17 cellular contexts compared by ENCODE assay signal in the genomic region with DNA sequence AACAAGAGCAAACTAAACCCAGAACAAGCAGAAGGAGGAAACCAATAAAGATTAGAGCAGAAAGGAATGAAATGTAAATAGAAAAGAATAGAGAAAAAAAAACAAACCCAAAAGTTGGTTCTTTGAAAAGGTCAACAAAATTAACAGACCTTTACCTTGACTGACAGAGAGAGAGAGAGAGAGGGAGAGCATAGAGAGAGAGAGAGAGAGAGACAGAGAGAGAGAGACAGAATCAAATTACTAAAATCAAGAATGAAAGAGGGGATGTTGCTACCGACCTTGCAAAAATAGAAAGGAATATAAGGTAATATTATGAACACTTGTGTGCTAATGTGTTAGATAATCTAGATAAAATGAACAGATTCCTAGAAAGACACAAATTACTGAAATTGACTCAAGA. TPM values are rescaled to one million over a fixed set of nuclear protein-coding genes. Genes with fewer than 3 reads are reported as not detected.
A peak's percentile ranks its signal among the peaks of the same experiment; 100 is the strongest.
DNase-seq lines count a peak whose midpoint lies in the region; ATAC-seq, FAIRE-seq and TF ChIP-seq lines count a peak whose summit lies in the region.
"Had no signal": no experiment of that assay in that cellular context is flagged by ENCODE, and none has a peak within 500 bp of the region (broad histone marks: within the 10 kb centered on the region; RNA-seq: fewer than 3 reads in every experiment).

No MANE protein-coding gene starts in this region.

- H3K9me2 ChIP-seq in PC-3 (replicated peaks; ENCODE audit: low read length), result no peaks in the 10 kb centered on the region

- H3K27ac ChIP-seq in HEK293 (ENCODE audit: extremely low read depth, low read depth, low read length) (no peak overlapping the region), PC-3 (ENCODE audit: low read length) (peak overlapping the region; percentile 39), K562 (ENCODE audit: extremely low read depth, low read depth, low read length) (no peak overlapping the region)

- H2AFZ ChIP-seq in PC-3 (ENCODE audit: low read length) (no peak overlapping the region), K562 (ENCODE audit: low read depth, low read length) (no peak overlapping the region)

- H3K36me3 ChIP-seq in HEK293 (ENCODE audit: control insufficient read depth in 2 of 2, insufficient read depth in 1 of 2, low read length in 2 of 2), result no peaks in the 10 kb centered on the region
- H3K36me3 ChIP-seq in PC-3 (ENCODE audit: low read depth, low read length), result no peaks in the 10 kb centered on the region
- no peaks in the 10 kb centered on the region for H3K36me3 ChIP-seq in K562 (ENCODE audit: control insufficient read depth, insufficient read depth, low read length)

- DNase-seq in PC-3, result peak; percentile 8
- DNase-seq in K562 (ENCODE audit: extremely low read depth in 1 of 4, low spot score in 3 of 4), result no peak
- DNase-seq in GM03348 (ENCODE audit: low spot score), result no peak
- DNase-seq in NCI-H146 (lab: John Stamatoyannopoulos, UW), result no peak
- DNase-seq: C1 segment of cervical spinal cord; Calu3; CD4-positive, alpha-beta memory T cell; COR-L47; DMS53; DMS79 treated with DMSO at 0.1 percent for 48 hours; GF-D8; H7; HCEC 1CT; HFFc6 had no signal

- H3K4me1 ChIP-seq in HEK293 (ENCODE audit: control insufficient read depth, insufficient read depth, low read length) (no peaks in the 10 kb centered on the region), PC-3 (ENCODE audit: insufficient read depth, low read length) (peaks cover 29% of the 10 kb centered on the region), K562 (replicated peaks in 1 of 2; ENCODE audit: control insufficient read depth in 2 of 2, insufficient read depth in 2 of 2, low read length in 2 of 2) (no peaks in the 10 kb centered on the region)

- H3K4me3 ChIP-seq in HEK293 (ENCODE audit: low read depth, low read length), result no peak overlapping the region
- H3K4me3 ChIP-seq in PC-3 (ENCODE audit: low read length), result peak overlapping the region; percentile 35; the same call in 1 of the 2 replicates
- no peak overlapping the region for H3K4me3 ChIP-seq in K562

- BruUV-seq in PC-3 (replicated peaks; lab: Mats Ljungman, UMichigan) (no TSS peak), K562 (replicated peaks; lab: Mats Ljungman, UMichigan) (no TSS peak)

- H3K9me1 ChIP-seq in K562 (ENCODE audit: control insufficient read depth, insufficient read depth, low read length), result no peaks in the 10 kb centered on the region

- H3K9me3 ChIP-seq in HEK293 (ENCODE audit: control insufficient read depth, insufficient read depth, low read depth, low read length) (no peaks in the 10 kb centered on the region), PC-3 (ENCODE audit: low read length) (no peaks in the 10 kb centered on the region), K562 (replicated peaks; ENCODE audit: control insufficient read depth, insufficient read depth, low read depth, low read length) (no peaks in the 10 kb centered on the region)

- intact Hi-C loops in PC-3 (cut with micrococcal nuclease), result loop anchor here (2.0 kb wide), 1 partner anchor 22 kb away; the partner anchor contains the start of gene AMPD3
- intact Hi-C loops in K562 (cut with micrococcal nuclease), result no loop called here

- TF ChIP-seq RAD21 in K562 (CRISPR knock-in tag; conservative IDR thresholded peaks at IDR 0.05 in 1 of 2, IDR thresholded peaks at IDR 0.05 in 1 of 2), result no peak

- ATAC-seq in PC-3 (peak; percentile 55), K562 (no peak), HG03469 (IDR thresholded peaks at IDR 0.05; ENCODE audit: unreplicated experiment) (no peak)

- H3K4me2 ChIP-seq in PC-3 (ENCODE audit: low read length) (peak overlapping the region; percentile 71), K562 (ENCODE audit: insufficient read depth, low read length) (no peak overlapping the region)

- CTCF ChIA-PET in HEK293 (lab: Yijun Ruan, JAX), result no interaction called here
- CTCF ChIA-PET in PC-3 (lab: Charles Lee), result no interaction called here
- CTCF ChIA-PET in K562 (lab: Yijun Ruan, JAX; ENCODE audit: low intra/inter-chr PET ratio), result no interaction called here

- H4K20me1 ChIP-seq in PC-3 (ENCODE audit: low read length) (no peaks in the 10 kb centered on the region), K562 (replicated peaks; ENCODE audit: control insufficient read depth, insufficient read depth, low read length) (no peaks in the 10 kb centered on the region)

- H3F3A ChIP-seq in PC-3 (ENCODE audit: low read length, unreplicated experiment), result no peaks in the 10 kb centered on the region

- H3K9ac ChIP-seq in PC-3 (ENCODE audit: low read length) (no peak overlapping the region; the same call in 1 of the 2 replicates), K562 (ENCODE audit: insufficient read depth in 1 of 2, low read depth in 2 of 2, low read length in 2 of 2) (no peak overlapping the region)

- POLR2A ChIA-PET in HEK293 (lab: Yijun Ruan, JAX), result no interaction called here
- POLR2A ChIA-PET in PC-3 (lab: Charles Lee; ENCODE audit: unreplicated experiment), result interaction anchor here (0.6 kb wide), 2 partner anchors 132 to 706 kb away, joined by 3 read pairs; no protein-coding TSS in a partner anchor
- POLR2A ChIA-PET in K562 (lab: Yijun Ruan, JAX), result no interaction called here

- TF ChIP-seq EP300 in K562 (IDR thresholded peaks at IDR 0.05; ENCODE audit: low read length), result no peak

- in situ Hi-C loops in K562 (cut with MboI), result no loop called here

- TF ChIP-seq POLR2A in K562 (conservative IDR thresholded peaks at IDR 0.05), result no peak

- 0% methylated on average over 1 of the region's 1 CpG for WGBS in K562 (ENCODE audit: insufficient coverage, low coverage, missing lambda C conversion rate)

- TF ChIP-seq CTCF in HEK293 (tag by site-specific recombination; IDR thresholded peaks at IDR 0.05) (no peak), PC-3 (conservative IDR thresholded peaks at IDR 0.05; ENCODE audit: low read depth, low read length) (no peak), K562 (IDR thresholded peaks at IDR 0.05 in 2 of 3, conservative IDR thresholded peaks at IDR 0.05 in 1 of 3; ENCODE audit: insufficient read depth in 2 of 3, low read depth in 1 of 3, low read length in 3 of 3) (no peak)

- no peak for FAIRE-seq in K562 (lab: Jason Lieb, UNC)
- FAIRE-seq: H1 had no signal

- no peaks in the 10 kb centered on the region for H3K79me2 ChIP-seq in PC-3 (ENCODE audit: low read length)
- H3K79me2 ChIP-seq in K562 (ENCODE audit: control insufficient read depth, insufficient read depth, low read length), result no peaks in the 10 kb centered on the region

- no peaks in the 10 kb centered on the region for H3K27me3 ChIP-seq in PC-3 (ENCODE audit: low read length)
- no peaks in the 10 kb centered on the region; a peak in 2 of 5 replicates for H3K27me3 ChIP-seq in K562 (ENCODE audit: control insufficient read depth in 2 of 2, insufficient read depth in 2 of 2, low read length in 2 of 2)

TF ChIP-seq in HEK293, 187 proteins besides CTCF, POLR2A, EP300 and RAD21:
- TF ChIP-seq ZNF596 (tag by site-specific recombination; IDR thresholded peaks at IDR 0.05), result peak; percentile 54; the same call in 1 of the 2 replicates
- no peak for TF ChIP-seq ZNF324 (tag by site-specific recombination; IDR thresholded peaks at IDR 0.05)

TF ChIP-seq in K562, 482 proteins besides CTCF, POLR2A, EP300 and RAD21 (continues in another document):
- peak; percentile 30; the same call in 1 of the 2 replicates for TF ChIP-seq PKNOX1 (IDR thresholded peaks at IDR 0.05)
- no peak for TF ChIP-seq ZFPM2 (CRISPR knock-in tag; IDR thresholded peaks at IDR 0.05)
- TF ChIP-seq ZNF766 (CRISPR knock-in tag; conservative IDR thresholded peaks at IDR 0.05), result no peak

RNA-seq across cellular contexts. Expression of gene AMPD3, which starts 22.6 kb away (rescaled TPM):
- total RNA-seq in PC-3 (2014; rRNA removed) (11.8 and 16.5 TPM in 2 replicates), K562 (2014; rRNA removed) (11.2 and 14.2 TPM in 2 replicates), K562 (2014; rRNA removed; fragmentation: Illumina TruSeq; extraction: Trizol) (7.1 and 7.8 TPM in 2 replicates), K562 (2015; rRNA removed; fragmentation: Illumina TruSeq; extraction: Trizol) (6.1 and 7.2 TPM in 2 replicates), K562 (2021) (17.3 and 17.9 TPM in 2 replicates)
- 55.3 and 77.7 TPM in 2 replicates for total RNA-seq in K562 (2011; cell fraction: chromatin; rRNA removed; ENCODE audit: low replicate concordance)
- total RNA-seq in K562 (2011; cell fraction: nucleolus; rRNA removed), result 41.2 and 45.5 TPM in 2 replicates
- total RNA-seq in K562 (2011; cell fraction: nucleoplasm; rRNA removed), result 42.5 and 52.8 TPM in 2 replicates
- polyA plus RNA-seq in K562 (2011; rRNA removed) (22.2 and 23.6 TPM in 2 replicates), K562 (2014; fragmentation: Illumina TruSeq; extraction: Trizol) (15.3 and 19.7 TPM in 2 replicates), K562 (2014; fragmentation: Nextera tagmentation; extraction: Ambion mirVana) (1 to 10 TPM; 4.4 to 6.0 TPM), K562 (2014; rRNA removed) (12.8 and 13.4 TPM in 2 replicates)
- 17.5 and 39.4 TPM in 2 replicates for polyA plus RNA-seq in K562 (2011; cell fraction: cytosol; rRNA removed)
- polyA plus RNA-seq in K562 (2011; cell fraction: nucleus; rRNA removed), result 47.3 and 74.7 TPM in 2 replicates
- polyA plus RNA-seq in K562 (2012), result 10.7 and 13.0 TPM in 2 replicates
- polyA minus RNA-seq in K562 (2011; rRNA and poly(A)+ RNA removed), result 13.6 and 15.4 TPM in 2 replicates
- 12.5 and 18.0 TPM in 2 replicates for polyA minus RNA-seq in K562 (2011; cell fraction: cytosol; rRNA and poly(A)+ RNA removed)
- 30.7 and 31.7 TPM in 2 replicates for polyA minus RNA-seq in K562 (2011; cell fraction: nucleus; rRNA and poly(A)+ RNA removed)
